In genomic region chr10:63268798-63269503, GRCh38 we compare ENCODE assay signal across 8 cellular contexts.
DNase-seq lines count a peak whose midpoint lies in the region; ATAC-seq and TF ChIP-seq lines count a peak whose summit lies in the region.

No MANE protein-coding gene starts in this region.

- no peaks in the 10 kb centered on the region for H3K36me3 ChIP-seq in colonic mucosa

- H3K27ac ChIP-seq in colonic mucosa, result peak overlapping the region; percentile 92

- peak; percentile 99 for ATAC-seq in GM19023 (IDR thresholded peaks at IDR 0.05; ENCODE audit: unreplicated experiment)
- peak; percentile 97 for ATAC-seq in HG03280 (IDR thresholded peaks at IDR 0.05; ENCODE audit: unreplicated experiment)
- ATAC-seq in left colon, result peak; percentile 87

- no peaks in the 10 kb centered on the region for H3K27me3 ChIP-seq in colonic mucosa

- TF ChIP-seq CTCF in colonic mucosa (IDR thresholded peaks at IDR 0.05), result peak; percentile 25

- peak overlapping the region; percentile 86 to 91 for H3K9ac ChIP-seq in colonic mucosa (ENCODE audit: low read depth in 2 of 2, low read length in 2 of 2)

- no peaks in the 10 kb centered on the region for H3K9me3 ChIP-seq in colonic mucosa

- H3K4me3 ChIP-seq in colonic mucosa, result peak overlapping the region; percentile 48

- no peaks in the 10 kb centered on the region for H3K4me1 ChIP-seq in colonic mucosa

- intact Hi-C loops in colonic mucosa (cut with DNase I), result no loop called here
- intact Hi-C loops in left colon (cut with DNase I, micrococcal nuclease), result loop anchor here in 1 of 2 donors (5.0 kb wide), 1 partner anchor 363 kb away; no protein-coding TSS in a partner anchor

- DNase-seq in AML-193 (lab: John Stamatoyannopoulos, UW), result peak; percentile 94 to 96
- peak; percentile 86 for DNase-seq in NCI-H345 treated with DMSO at 0.1 percent for 48 hours (lab: John Stamatoyannopoulos, UW; ENCODE audit: unreplicated experiment)
- peak; percentile 40 to 58 for DNase-seq in activated CD4-positive, alpha-beta T cell treated with anti-CD3 and anti-CD28 coated beads for 24 hours (ENCODE audit: low read depth in 2 of 2)
- DNase-seq in colonic mucosa, result peak; percentile 90
- DNase-seq in left colon, result peak; percentile 71 to 89
- peak; percentile 60 to 75 for DNase-seq in stimulated activated CD4-positive, alpha-beta T cell treated with anti-CD3 and anti-CD28 coated beads, Interleukin-2, amount 100 ng/mL, for 24 hours

Comparison
In these comparisons a context has a peak if more than half of its experiments do, and no peak if none do; other contexts are left out.
1. Peak in every context shown above with its lines: DNase-seq, ATAC-seq, H3K4me3 ChIP-seq and H3K27ac ChIP-seq.